Comparison of ENCODE assay signal across 1 cellular context in genomic region chr11:118435893-118436624, GRCh38.
A peak's percentile ranks its signal among the peaks of the same experiment; 100 is the strongest.
TF ChIP-seq lines count a peak whose summit lies in the region.

Gene KMT2A, plus strand, starts transcription at chr11:118436492. Its CDS starts 21 bp downstream, at chr11:118436513.

TF ChIP-seq in HepG2, 621 proteins besides CTCF, POLR2A, EP300 and RAD21 (continued from another document and continues in another):
- TF ChIP-seq, protein P1, sequence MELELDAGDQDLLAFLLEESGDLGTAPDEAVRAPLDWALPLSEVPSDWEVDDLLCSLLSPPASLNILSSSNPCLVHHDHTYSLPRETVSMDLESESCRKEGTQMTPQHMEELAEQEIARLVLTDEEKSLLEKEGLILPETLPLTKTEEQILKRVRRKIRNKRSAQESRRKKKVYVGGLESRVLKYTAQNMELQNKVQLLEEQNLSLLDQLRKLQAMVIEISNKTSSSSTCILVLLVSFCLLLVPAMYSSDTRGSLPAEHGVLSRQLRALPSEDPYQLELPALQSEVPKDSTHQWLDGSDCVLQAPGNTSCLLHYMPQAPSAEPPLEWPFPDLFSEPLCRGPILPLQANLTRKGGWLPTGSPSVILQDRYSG (CRISPR knock-in tag; IDR thresholded peaks at IDR 0.05), result no peak
- TF ChIP-seq, protein P2, sequence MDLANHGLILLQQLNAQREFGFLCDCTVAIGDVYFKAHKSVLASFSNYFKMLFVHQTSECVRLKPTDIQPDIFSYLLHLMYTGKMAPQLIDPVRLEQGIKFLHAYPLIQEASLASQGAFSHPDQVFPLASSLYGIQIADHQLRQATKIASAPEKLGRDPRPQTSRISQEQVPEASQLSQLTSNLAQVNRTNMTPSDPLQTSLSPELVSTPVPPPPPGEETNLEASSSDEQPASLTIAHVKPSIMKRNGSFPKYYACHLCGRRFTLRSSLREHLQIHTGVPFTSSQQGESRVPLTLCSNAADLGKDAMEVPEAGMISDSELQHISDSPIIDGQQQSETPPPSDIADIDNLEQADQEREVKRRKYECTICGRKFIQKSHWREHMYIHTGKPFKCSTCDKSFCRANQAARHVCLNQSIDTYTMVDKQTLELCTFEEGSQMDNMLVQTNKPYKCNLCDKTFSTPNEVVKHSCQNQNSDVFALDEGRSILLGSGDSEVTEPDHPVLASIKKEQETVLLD (CRISPR knock-in tag; IDR thresholded peaks at IDR 0.05; ENCODE audit: low read depth), result peak; percentile 92
- TF ChIP-seq THAP9 (CRISPR knock-in tag; IDR thresholded peaks at IDR 0.05; ENCODE audit: borderline replicate concordance), result peak; percentile 47; the same call in 1 of the 2 replicates
- TF ChIP-seq, protein P3, sequence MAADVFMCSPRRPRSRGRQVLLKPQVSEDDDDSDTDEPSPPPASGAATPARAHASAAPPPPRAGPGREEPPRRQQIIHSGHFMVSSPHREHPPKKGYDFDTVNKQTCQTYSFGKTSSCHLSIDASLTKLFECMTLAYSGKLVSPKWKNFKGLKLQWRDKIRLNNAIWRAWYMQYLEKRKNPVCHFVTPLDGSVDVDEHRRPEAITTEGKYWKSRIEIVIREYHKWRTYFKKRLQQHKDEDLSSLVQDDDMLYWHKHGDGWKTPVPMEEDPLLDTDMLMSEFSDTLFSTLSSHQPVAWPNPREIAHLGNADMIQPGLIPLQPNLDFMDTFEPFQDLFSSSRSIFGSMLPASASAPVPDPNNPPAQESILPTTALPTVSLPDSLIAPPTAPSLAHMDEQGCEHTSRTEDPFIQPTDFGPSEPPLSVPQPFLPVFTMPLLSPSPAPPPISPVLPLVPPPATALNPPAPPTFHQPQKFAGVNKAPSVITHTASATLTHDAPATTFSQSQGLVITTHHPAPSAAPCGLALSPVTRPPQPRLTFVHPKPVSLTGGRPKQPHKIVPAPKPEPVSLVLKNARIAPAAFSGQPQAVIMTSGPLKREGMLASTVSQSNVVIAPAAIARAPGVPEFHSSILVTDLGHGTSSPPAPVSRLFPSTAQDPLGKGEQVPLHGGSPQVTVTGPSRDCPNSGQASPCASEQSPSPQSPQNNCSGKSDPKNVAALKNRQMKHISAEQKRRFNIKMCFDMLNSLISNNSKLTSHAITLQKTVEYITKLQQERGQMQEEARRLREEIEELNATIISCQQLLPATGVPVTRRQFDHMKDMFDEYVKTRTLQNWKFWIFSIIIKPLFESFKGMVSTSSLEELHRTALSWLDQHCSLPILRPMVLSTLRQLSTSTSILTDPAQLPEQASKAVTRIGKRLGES (CRISPR knock-in tag; IDR thresholded peaks at IDR 0.05; ENCODE audit: borderline replicate concordance), result no peak
- no peak for TF ChIP-seq CBX1 (IDR thresholded peaks at IDR 0.05; ENCODE audit: low read depth)
- TF ChIP-seq SALL2 (CRISPR knock-in tag; IDR thresholded peaks at IDR 0.05), result peak; percentile 44; the same call in 1 of the 2 replicates
- peak; percentile 60; the same call in 1 of the 2 replicates for TF ChIP-seq NFIC (IDR thresholded peaks at IDR 0.05; ENCODE audit: low read length)
- TF ChIP-seq MEIS2 (CRISPR knock-in tag; IDR thresholded peaks at IDR 0.05), result peak; percentile 60
- no peak for TF ChIP-seq ZBTB3 (CRISPR knock-in tag; IDR thresholded peaks at IDR 0.05; ENCODE audit: borderline replicate concordance, low read depth)
- no peak for TF ChIP-seq PCBP2 (optimal IDR thresholded peaks at IDR 0.05; ENCODE audit: low read depth, low read length, poor library complexity, severe bottlenecking)
- TF ChIP-seq ZNF841 (CRISPR knock-in tag; IDR thresholded peaks at IDR 0.05; ENCODE audit: borderline replicate concordance), result peak; percentile 70; the same call in 1 of the 2 replicates
- TF ChIP-seq ATF4 (CRISPR knock-in tag; IDR thresholded peaks at IDR 0.05), result peak in 1 of 2 experiments; percentile 23; a peak in 1 of 4 replicates
- no peak for TF ChIP-seq NFYC (CRISPR knock-in tag; IDR thresholded peaks at IDR 0.05)
- 0 out of 2 replicates have a peak, but pooled peaks have one; percentile 34 for TF ChIP-seq GATAD2A (CRISPR knock-in tag; IDR thresholded peaks at IDR 0.05)
- no peak for TF ChIP-seq TIGD3 (CRISPR knock-in tag; IDR thresholded peaks at IDR 0.05; ENCODE audit: borderline replicate concordance)
- no peak for TF ChIP-seq ZNF550 (CRISPR knock-in tag; IDR thresholded peaks at IDR 0.05; ENCODE audit: borderline replicate concordance)
- TF ChIP-seq, protein P4, sequence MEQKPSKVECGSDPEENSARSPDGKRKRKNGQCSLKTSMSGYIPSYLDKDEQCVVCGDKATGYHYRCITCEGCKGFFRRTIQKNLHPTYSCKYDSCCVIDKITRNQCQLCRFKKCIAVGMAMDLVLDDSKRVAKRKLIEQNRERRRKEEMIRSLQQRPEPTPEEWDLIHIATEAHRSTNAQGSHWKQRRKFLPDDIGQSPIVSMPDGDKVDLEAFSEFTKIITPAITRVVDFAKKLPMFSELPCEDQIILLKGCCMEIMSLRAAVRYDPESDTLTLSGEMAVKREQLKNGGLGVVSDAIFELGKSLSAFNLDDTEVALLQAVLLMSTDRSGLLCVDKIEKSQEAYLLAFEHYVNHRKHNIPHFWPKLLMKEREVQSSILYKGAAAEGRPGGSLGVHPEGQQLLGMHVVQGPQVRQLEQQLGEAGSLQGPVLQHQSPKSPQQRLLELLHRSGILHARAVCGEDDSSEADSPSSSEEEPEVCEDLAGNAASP (CRISPR knock-in tag; IDR thresholded peaks at IDR 0.05; ENCODE audit: borderline replicate concordance), result no peak
- no peak; the same call in 1 of the 2 replicates for TF ChIP-seq REL (CRISPR knock-in tag; conservative IDR thresholded peaks at IDR 0.05)
- TF ChIP-seq, protein P5, sequence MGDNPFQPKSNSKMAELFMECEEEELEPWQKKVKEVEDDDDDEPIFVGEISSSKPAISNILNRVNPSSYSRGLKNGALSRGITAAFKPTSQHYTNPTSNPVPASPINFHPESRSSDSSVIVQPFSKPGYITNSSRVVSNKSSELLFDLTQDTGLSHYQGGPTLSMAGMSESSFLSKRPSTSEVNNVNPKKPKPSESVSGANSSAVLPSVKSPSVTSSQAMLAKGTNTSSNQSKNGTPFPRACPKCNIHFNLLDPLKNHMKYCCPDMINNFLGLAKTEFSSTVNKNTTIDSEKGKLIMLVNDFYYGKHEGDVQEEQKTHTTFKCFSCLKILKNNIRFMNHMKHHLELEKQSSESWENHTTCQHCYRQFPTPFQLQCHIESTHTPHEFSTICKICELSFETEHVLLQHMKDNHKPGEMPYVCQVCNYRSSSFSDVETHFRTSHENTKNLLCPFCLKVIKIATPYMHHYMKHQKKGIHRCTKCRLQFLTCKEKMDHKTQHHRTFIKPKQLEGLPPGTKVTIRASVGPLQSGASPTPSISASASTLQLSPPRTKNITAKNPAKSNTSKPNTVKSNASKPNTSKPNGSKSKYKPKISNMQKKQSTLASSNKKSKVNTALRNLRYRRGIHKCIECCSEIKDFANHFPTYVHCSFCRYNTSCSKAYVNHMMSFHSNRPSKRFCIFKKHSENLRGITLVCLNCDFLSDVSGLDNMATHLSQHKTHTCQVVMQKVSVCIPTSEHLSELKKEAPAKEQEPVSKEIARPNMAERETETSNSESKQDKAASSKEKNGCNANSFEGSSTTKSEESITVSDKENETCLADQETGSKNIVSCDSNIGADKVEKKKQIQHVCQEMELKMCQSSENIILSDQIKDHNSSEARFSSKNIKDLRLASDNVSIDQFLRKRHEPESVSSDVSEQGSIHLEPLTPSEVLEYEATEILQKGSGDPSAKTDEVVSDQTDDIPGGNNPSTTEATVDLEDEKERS (CRISPR knock-in tag; IDR thresholded peaks at IDR 0.05), result no peak
- TF ChIP-seq IKZF4 (CRISPR knock-in tag; IDR thresholded peaks at IDR 0.05; ENCODE audit: borderline replicate concordance, low read depth, not compliant biosample characterization), result no peak
- no peak for TF ChIP-seq FOXK2 (IDR thresholded peaks at IDR 0.05)
- no peak for TF ChIP-seq POLR2AphosphoS2 (IDR thresholded peaks at IDR 0.05; ENCODE audit: low read depth, low read length)
- TF ChIP-seq ERF (CRISPR knock-in tag; IDR thresholded peaks at IDR 0.05), result no peak; the same call in none of the 2 replicates
- no peak for TF ChIP-seq FOXC1 (CRISPR knock-in tag; IDR thresholded peaks at IDR 0.05; ENCODE audit: borderline replicate concordance)
- no peak for TF ChIP-seq DPF2 (CRISPR knock-in tag; IDR thresholded peaks at IDR 0.05; ENCODE audit: borderline replicate concordance, low read depth)
- no peak for TF ChIP-seq ZNF546 (CRISPR knock-in tag; conservative IDR thresholded peaks at IDR 0.05)
- peak; percentile 67; the same call in 1 of the 2 replicates for TF ChIP-seq MAX (IDR thresholded peaks at IDR 0.05)
- TF ChIP-seq, protein P6, sequence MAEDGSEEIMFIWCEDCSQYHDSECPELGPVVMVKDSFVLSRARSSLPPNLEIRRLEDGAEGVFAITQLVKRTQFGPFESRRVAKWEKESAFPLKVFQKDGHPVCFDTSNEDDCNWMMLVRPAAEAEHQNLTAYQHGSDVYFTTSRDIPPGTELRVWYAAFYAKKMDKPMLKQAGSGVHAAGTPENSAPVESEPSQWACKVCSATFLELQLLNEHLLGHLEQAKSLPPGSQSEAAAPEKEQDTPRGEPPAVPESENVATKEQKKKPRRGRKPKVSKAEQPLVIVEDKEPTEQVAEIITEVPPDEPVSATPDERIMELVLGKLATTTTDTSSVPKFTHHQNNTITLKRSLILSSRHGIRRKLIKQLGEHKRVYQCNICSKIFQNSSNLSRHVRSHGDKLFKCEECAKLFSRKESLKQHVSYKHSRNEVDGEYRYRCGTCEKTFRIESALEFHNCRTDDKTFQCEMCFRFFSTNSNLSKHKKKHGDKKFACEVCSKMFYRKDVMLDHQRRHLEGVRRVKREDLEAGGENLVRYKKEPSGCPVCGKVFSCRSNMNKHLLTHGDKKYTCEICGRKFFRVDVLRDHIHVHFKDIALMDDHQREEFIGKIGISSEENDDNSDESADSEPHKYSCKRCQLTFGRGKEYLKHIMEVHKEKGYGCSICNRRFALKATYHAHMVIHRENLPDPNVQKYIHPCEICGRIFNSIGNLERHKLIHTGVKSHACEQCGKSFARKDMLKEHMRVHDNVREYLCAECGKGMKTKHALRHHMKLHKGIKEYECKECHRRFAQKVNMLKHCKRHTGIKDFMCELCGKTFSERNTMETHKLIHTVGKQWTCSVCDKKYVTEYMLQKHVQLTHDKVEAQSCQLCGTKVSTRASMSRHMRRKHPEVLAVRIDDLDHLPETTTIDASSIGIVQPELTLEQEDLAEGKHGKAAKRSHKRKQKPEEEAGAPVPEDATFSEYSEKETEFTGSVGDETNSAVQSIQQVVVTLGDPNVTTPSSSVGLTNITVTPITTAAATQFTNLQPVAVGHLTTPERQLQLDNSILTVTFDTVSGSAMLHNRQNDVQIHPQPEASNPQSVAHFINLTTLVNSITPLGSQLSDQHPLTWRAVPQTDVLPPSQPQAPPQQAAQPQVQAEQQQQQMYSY (CRISPR knock-in tag; IDR thresholded peaks at IDR 0.05), result no peak
- no peak for TF ChIP-seq ZNF703 (CRISPR knock-in tag; IDR thresholded peaks at IDR 0.05; ENCODE audit: borderline replicate concordance)
- TF ChIP-seq ZNF296 (CRISPR knock-in tag; conservative IDR thresholded peaks at IDR 0.05), result no peak; the same call in 1 of the 2 replicates
- TF ChIP-seq MLX (CRISPR knock-in tag; IDR thresholded peaks at IDR 0.05), result no peak; the same call in 1 of the 2 replicates
- TF ChIP-seq JUNB (CRISPR knock-in tag; IDR thresholded peaks at IDR 0.05; ENCODE audit: borderline replicate concordance), result no peak; the same call in 1 of the 2 replicates
- TF ChIP-seq CBFB (CRISPR knock-in tag; IDR thresholded peaks at IDR 0.05), result peak; percentile 71; the same call in 1 of the 2 replicates
- no peak for TF ChIP-seq ZSCAN20 (CRISPR knock-in tag; IDR thresholded peaks at IDR 0.05; ENCODE audit: borderline replicate concordance)
- TF ChIP-seq ZNF234 (CRISPR knock-in tag; conservative IDR thresholded peaks at IDR 0.05), result peak; percentile 74; the same call in 1 of the 2 replicates
- TF ChIP-seq RFX5 (IDR thresholded peaks at IDR 0.05; ENCODE audit: low read depth, low read length), result no peak
- TF ChIP-seq ZKSCAN8 (CRISPR knock-in tag; IDR thresholded peaks at IDR 0.05; ENCODE audit: borderline replicate concordance), result no peak
